Comparison of ENCODE assay signal across 1 cellular context in genomic region chr1:54853793-54854370, GRCh38.
TF ChIP-seq lines count a peak whose summit lies in the region.

No MANE protein-coding gene starts in this region.

TF ChIP-seq in K562, 482 proteins besides CTCF, POLR2A, EP300 and RAD21:
- TF ChIP-seq, protein P1, sequence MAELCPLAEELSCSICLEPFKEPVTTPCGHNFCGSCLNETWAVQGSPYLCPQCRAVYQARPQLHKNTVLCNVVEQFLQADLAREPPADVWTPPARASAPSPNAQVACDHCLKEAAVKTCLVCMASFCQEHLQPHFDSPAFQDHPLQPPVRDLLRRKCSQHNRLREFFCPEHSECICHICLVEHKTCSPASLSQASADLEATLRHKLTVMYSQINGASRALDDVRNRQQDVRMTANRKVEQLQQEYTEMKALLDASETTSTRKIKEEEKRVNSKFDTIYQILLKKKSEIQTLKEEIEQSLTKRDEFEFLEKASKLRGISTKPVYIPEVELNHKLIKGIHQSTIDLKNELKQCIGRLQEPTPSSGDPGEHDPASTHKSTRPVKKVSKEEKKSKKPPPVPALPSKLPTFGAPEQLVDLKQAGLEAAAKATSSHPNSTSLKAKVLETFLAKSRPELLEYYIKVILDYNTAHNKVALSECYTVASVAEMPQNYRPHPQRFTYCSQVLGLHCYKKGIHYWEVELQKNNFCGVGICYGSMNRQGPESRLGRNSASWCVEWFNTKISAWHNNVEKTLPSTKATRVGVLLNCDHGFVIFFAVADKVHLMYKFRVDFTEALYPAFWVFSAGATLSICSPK (IDR thresholded peaks at IDR 0.05; ENCODE audit: borderline replicate concordance) = no peak
- peak; percentile 42; the same call in 1 of the 2 replicates for TF ChIP-seq POLR2G (IDR thresholded peaks at IDR 0.05; ENCODE audit: low read depth, low read length)
